ENCODE assay signal across 1 cellular context in genomic region chr19:45927565-45928261, GRCh38.
TF ChIP-seq lines count a peak whose summit lies in the region.

No MANE protein-coding gene starts in this region.

TF ChIP-seq in HepG2, 621 proteins besides CTCF, POLR2A, EP300 and RAD21 (continued from another document and continues in another):
- TF ChIP-seq FOXP4 (CRISPR knock-in tag; IDR thresholded peaks at IDR 0.05) (no peak), NR2F6 (IDR thresholded peaks at IDR 0.05) (no peak), NR2F6 (CRISPR knock-in tag; IDR thresholded peaks at IDR 0.05) (peak; percentile 30; the same call in 1 of the 2 replicates), ZSCAN9 (CRISPR knock-in tag; IDR thresholded peaks at IDR 0.05; ENCODE audit: borderline replicate concordance) (0 out of 2 replicates have a peak, but pooled peaks have one; percentile 46), REST (IDR thresholded peaks at IDR 0.05; ENCODE audit: borderline replicate concordance in 1 of 2, low read depth in 1 of 2, low read length in 2 of 2) (no peak), MAFK (conservative IDR thresholded peaks at IDR 0.05 in 1 of 2, IDR thresholded peaks at IDR 0.05 in 1 of 2; ENCODE audit: low read length in 2 of 2) (no peak), DNMT3B (CRISPR knock-in tag; conservative IDR thresholded peaks at IDR 0.05) (no peak), LCORL (IDR thresholded peaks at IDR 0.05) (no peak), LCORL (CRISPR knock-in tag; IDR thresholded peaks at IDR 0.05) (no peak), XBP1 (CRISPR knock-in tag; IDR thresholded peaks at IDR 0.05) (no peak), ARID5B (CRISPR knock-in tag; IDR thresholded peaks at IDR 0.05) (peak; percentile 30; the same call in 1 of the 2 replicates), MNT (IDR thresholded peaks at IDR 0.05) (peak; percentile 66), TAF1 (CRISPR knock-in tag; IDR thresholded peaks at IDR 0.05) (no peak), POLR2G (IDR thresholded peaks at IDR 0.05; ENCODE audit: low read depth, low read length) (peak; percentile 75), PHF8 (CRISPR knock-in tag; IDR thresholded peaks at IDR 0.05) (peak; percentile 32; the same call in 1 of the 2 replicates), GLI4 (CRISPR knock-in tag; IDR thresholded peaks at IDR 0.05; ENCODE audit: borderline replicate concordance) (no peak), MED13 (CRISPR knock-in tag; IDR thresholded peaks at IDR 0.05) (no peak), ZNF772 (CRISPR knock-in tag; IDR thresholded peaks at IDR 0.05) (0 out of 2 replicates have a peak, but pooled peaks have one; percentile 19), HOXA3 (CRISPR knock-in tag; IDR thresholded peaks at IDR 0.05) (peak; percentile 69; the same call in 1 of the 2 replicates), ZHX2 (IDR thresholded peaks at IDR 0.05; ENCODE audit: low read depth) (peak; percentile 65), ZHX2 (CRISPR knock-in tag; IDR thresholded peaks at IDR 0.05; ENCODE audit: borderline replicate concordance) (no peak), FOXK1 (CRISPR knock-in tag; IDR thresholded peaks at IDR 0.05; ENCODE audit: borderline replicate concordance, low read depth) (peak; percentile 81; the same call in 1 of the 2 replicates), HNF1B (CRISPR knock-in tag; IDR thresholded peaks at IDR 0.05) (peak; percentile 80), PTBP1 (IDR thresholded peaks at IDR 0.05; ENCODE audit: low read depth, low read length, poor library complexity, severe bottlenecking) (no peak), AGO2 (optimal IDR thresholded peaks at IDR 0.05; ENCODE audit: low read depth, low read length) (no peak), ZNF225 (CRISPR knock-in tag; IDR thresholded peaks at IDR 0.05) (no peak), HMG20B (CRISPR knock-in tag; conservative IDR thresholded peaks at IDR 0.05) (no peak), ZNF343 (CRISPR knock-in tag; IDR thresholded peaks at IDR 0.05) (no peak), PREB (CRISPR knock-in tag; IDR thresholded peaks at IDR 0.05) (no peak), KAT7 (CRISPR knock-in tag; IDR thresholded peaks at IDR 0.05; ENCODE audit: borderline replicate concordance) (no peak), ZNF776 (CRISPR knock-in tag; IDR thresholded peaks at IDR 0.05) (peak; percentile 88), NFRKB (IDR thresholded peaks at IDR 0.05) (no peak), ZKSCAN1 (IDR thresholded peaks at IDR 0.05; ENCODE audit: low read length) (no peak), BCL6 (CRISPR knock-in tag; IDR thresholded peaks at IDR 0.05) (peak; percentile 57), ZNF549 (CRISPR knock-in tag; IDR thresholded peaks at IDR 0.05) (no peak)
